ENCODE assay signal across 11 cellular contexts in the genomic region with DNA sequence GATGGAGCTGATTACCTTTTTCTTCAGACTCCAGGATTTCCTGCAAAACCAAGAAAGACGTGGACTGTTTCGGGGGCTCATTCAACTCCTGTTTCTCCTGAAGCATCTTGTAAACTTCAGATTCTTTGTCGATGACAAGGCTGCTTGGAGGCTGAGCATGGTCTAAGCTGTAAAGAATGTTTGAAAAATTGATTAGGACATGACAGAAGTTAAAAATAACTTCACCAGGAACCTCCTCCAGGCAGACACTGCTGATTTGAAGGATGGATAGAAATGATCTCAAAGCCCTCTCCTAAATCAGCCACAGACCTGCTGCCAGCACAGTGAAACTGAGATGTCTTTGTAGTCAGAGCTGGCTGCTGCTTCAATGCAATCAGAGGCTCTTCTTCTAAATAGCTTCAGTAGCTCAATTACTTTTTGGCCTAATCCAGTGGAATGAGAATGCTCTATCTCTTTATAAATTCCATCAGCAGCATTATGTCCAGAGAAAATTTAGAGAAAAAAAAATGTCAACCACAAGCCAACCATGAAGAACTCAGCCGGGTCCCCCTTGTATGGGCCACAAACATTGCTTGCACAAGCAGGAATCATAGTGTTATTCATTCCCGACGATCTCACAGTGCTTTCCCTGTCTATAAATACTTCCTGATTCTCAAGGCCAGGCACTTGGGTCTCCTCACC. TPM values are rescaled to one million over a fixed set of nuclear protein-coding genes. Genes with fewer than 3 reads are reported as not detected.
DNase-seq lines count a peak whose midpoint lies in the region; ATAC-seq, FAIRE-seq and TF ChIP-seq lines count a peak whose summit lies in the region.
"Had no signal": no experiment of that assay in that cellular context is flagged by ENCODE, and none has a peak within 500 bp of the region (broad histone marks: within the 10 kb centered on the region; RNA-seq: fewer than 3 reads in every experiment).

No MANE protein-coding gene starts in this region.

- H3K9me3 ChIP-seq in astrocyte (ENCODE audit: insufficient read depth, low read depth, low read length) (no peaks in the 10 kb centered on the region), thymus (ENCODE audit: control insufficient read depth) (no peaks in the 10 kb centered on the region)

- peak overlapping the region; percentile 85 for H3K4me3 Mint-ChIP-seq in HFFc6
- peak overlapping the region; percentile 76 for H3K4me3 Mint-ChIP-seq in astrocyte (ENCODE audit: unreplicated experiment)
- no peak overlapping the region for H3K4me3 Mint-ChIP-seq in CD14-positive monocyte

- no peak overlapping the region for H2AFZ ChIP-seq in astrocyte (ENCODE audit: low read depth, low read length)

- intact Hi-C loops in CD14-positive monocyte (cut with micrococcal nuclease) = loop anchor here in 1 of 2 donors (5.0 kb wide), 1 partner anchor 115 kb away; no protein-coding TSS in a partner anchor

- H3K9me3 Mint-ChIP-seq in HFFc6 = no peaks in the 10 kb centered on the region
- H3K9me3 Mint-ChIP-seq in astrocyte (ENCODE audit: unreplicated experiment) = no peaks in the 10 kb centered on the region
- H3K9me3 Mint-ChIP-seq in CD14-positive monocyte = no peaks in the 10 kb centered on the region

- peak overlapping the region; percentile 87 for H3K27ac ChIP-seq in astrocyte (ENCODE audit: low read depth, low read length)
- peak overlapping the region; percentile 36 for H3K27ac ChIP-seq in thymus (ENCODE audit: low read depth)
- H3K27ac ChIP-seq in substantia nigra (ENCODE audit: low read depth, low read length, poor library complexity, severe bottlenecking) = no peak overlapping the region

- H3K27me3 Mint-ChIP-seq in HFFc6 (ENCODE audit: insufficient read depth) (no peaks in the 10 kb centered on the region; the same call in 1 of the 2 replicates), astrocyte (ENCODE audit: low read depth, unreplicated experiment) (no peaks in the 10 kb centered on the region), CD14-positive monocyte (ENCODE audit: low read depth in 3 of 3) (peaks cover 0 to 5% (median 0%) of the 10 kb centered on the region in 3 donors)

- TF ChIP-seq CTCF in HFFc6 (IDR thresholded peaks at IDR 0.05) = no peak
- TF ChIP-seq CTCF in astrocyte (IDR thresholded peaks at IDR 0.05; ENCODE audit: insufficient read depth, low read depth, low read length) = no peak
- no peak for TF ChIP-seq CTCF in CD14-positive monocyte (IDR thresholded peaks at IDR 0.05)

- DNase-seq in HFFc6 (peak; percentile 89), astrocyte (ENCODE audit: low read depth) (peak; percentile 92), kidney tubule cell (ENCODE audit: low spot score) (peak; percentile 74), NAMALWA (ENCODE audit: low spot score) (no peak), substantia nigra (lab: John Stamatoyannopoulos, UW) (no peak), CD14-positive monocyte (ENCODE audit: low spot score) (no peak)

- H3K36me3 ChIP-seq in astrocyte (ENCODE audit: insufficient read depth, low read length) = peaks cover 14% of the 10 kb centered on the region
- no peaks in the 10 kb centered on the region for H3K36me3 ChIP-seq in thymus (ENCODE audit: control insufficient read depth, insufficient read depth)

- peaks cover 18% of the 10 kb centered on the region for H3K4me1 ChIP-seq in astrocyte (ENCODE audit: insufficient read depth, low read length)
- no peaks in the 10 kb centered on the region for H3K4me1 ChIP-seq in thymus (ENCODE audit: control insufficient read depth, insufficient read depth, low read length)

- no peak for ATAC-seq in HG03439 (IDR thresholded peaks at IDR 0.05; ENCODE audit: unreplicated experiment)

- H3K79me2 ChIP-seq in astrocyte (ENCODE audit: insufficient read depth, low read length) = peaks cover 3% of the 10 kb centered on the region

- peak overlapping the region; percentile 99 for H3K27ac Mint-ChIP-seq in HFFc6
- H3K27ac Mint-ChIP-seq in astrocyte (ENCODE audit: unreplicated experiment) = peak overlapping the region; percentile 100
- H3K27ac Mint-ChIP-seq in CD14-positive monocyte = no peak overlapping the region

- H3K36me3 Mint-ChIP-seq in HFFc6 (ENCODE audit: low read depth) = peaks cover 11% of the 10 kb centered on the region
- H3K36me3 Mint-ChIP-seq in astrocyte (ENCODE audit: low read depth, unreplicated experiment) = peaks cover 19% of the 10 kb centered on the region
- H3K36me3 Mint-ChIP-seq in CD14-positive monocyte = no peaks in the 10 kb centered on the region

- peak overlapping the region; percentile 74 for H3K4me2 ChIP-seq in astrocyte (ENCODE audit: low read length)

- 97% methylated on average over 6 of the region's 6 CpGs for WGBS in thymus

- H3K27me3 ChIP-seq in astrocyte (ENCODE audit: insufficient read depth, low read length) (no peaks in the 10 kb centered on the region), thymus (ENCODE audit: control insufficient read depth, insufficient read depth) (no peaks in the 10 kb centered on the region)

- H4K20me1 ChIP-seq in astrocyte (ENCODE audit: insufficient read depth, low read length) = peaks cover 12% of the 10 kb centered on the region

- H3K4me3 ChIP-seq in astrocyte (ENCODE audit: insufficient read depth, low read depth, low read length) (no peak overlapping the region), thymus (ENCODE audit: low read length) (no peak overlapping the region)
- H3K4me3 ChIP-seq: skin epidermis had no signal

- H3K4me1 Mint-ChIP-seq in HFFc6 (ENCODE audit: low read depth) (peaks cover 55% of the 10 kb centered on the region), astrocyte (ENCODE audit: low read depth, unreplicated experiment) (peaks cover 46% of the 10 kb centered on the region), CD14-positive monocyte (peaks cover 4% of the 10 kb centered on the region)

- no peak for FAIRE-seq in astrocyte (lab: Jason Lieb, UNC)

- H3K9ac ChIP-seq in astrocyte (ENCODE audit: low read length) = peak overlapping the region; percentile 74

RNA-seq across cellular contexts. Expression of a gene that starts 43.5 kb away (rescaled TPM):
- total RNA-seq in HFFc6 (2021; fragmentation: NEBNext Ultra II Directional; extraction: Animal tissue kit (Norgen Biotek cat#: 25700)) = 100 to 1,000 TPM; 131 to 163 (median 154) TPM
- total RNA-seq in astrocyte = 316 and 320 TPM in 2 replicates
- 316 TPM for polyA plus RNA-seq in thymus
- polyA plus RNA-seq in CD14-positive monocyte = 1 to 10 TPM; 4.8 to 5.2 TPM

RNA-seq across cellular contexts. Expression of a gene that starts 53.3 kb away (rescaled TPM):
- total RNA-seq in HFFc6 (2021; fragmentation: NEBNext Ultra II Directional; extraction: Animal tissue kit (Norgen Biotek cat#: 25700)) = not detected
- not detected in 2 replicates for total RNA-seq in astrocyte
- 0.96 TPM for polyA plus RNA-seq in thymus
- not detected for polyA plus RNA-seq in CD14-positive monocyte
- total RNA-seq: T-helper 1 cell treated with Interleukin-12 subunit alpha and Interleukin-12 subunit beta and Interleukin-4 antibody, amounts not matched to agents 30 ng/mL and 1 ng/mL, for 36 hours; temporal lobe had no signal

Comparison
In these comparisons a context has a peak if more than half of its experiments do, and no peak if none do; other contexts are left out.
1. DNase-seq: peak in HFFc6 (single experiment), astrocyte (single experiment) and kidney tubule cell (single experiment); none in NAMALWA (single experiment), substantia nigra (0 of 49) and CD14-positive monocyte (single experiment).
2. H3K27ac Mint-ChIP-seq: peak in HFFc6 (single experiment) and astrocyte (single experiment); none in CD14-positive monocyte (0 of 7).
3. H3K4me3 Mint-ChIP-seq: peak in HFFc6 (single experiment) and astrocyte (single experiment); none in CD14-positive monocyte (0 of 2).